Comparison of ENCODE assay signal across 8 cellular contexts in genomic region chr1:23557471-23558124, GRCh38. TPM values are rescaled to one million over a fixed set of nuclear protein-coding genes. Genes with fewer than 3 reads are reported as not detected.
DNase-seq lines count a peak whose midpoint lies in the region; ATAC-seq and TF ChIP-seq lines count a peak whose summit lies in the region.

No MANE protein-coding gene starts in this region.

- H3K4me3 ChIP-seq in GM12875 (ENCODE audit: low read depth, low read length) (peak overlapping the region; percentile 82), fibroblast of the aortic adventitia (ENCODE audit: low read depth, low read length) (peak overlapping the region; percentile 78), skeletal muscle cell (ENCODE audit: low read depth, low read length) (peak overlapping the region; percentile 85)

- H3K4me3 Mint-ChIP-seq in T-helper 17 cell = peak overlapping the region; percentile 94

- no peak for ATAC-seq in T-helper 17 cell

- DNase-seq in T-helper 17 cell (no peak), fibroblast of the aortic adventitia (ENCODE audit: low read depth) (peak; percentile 40), skeletal muscle cell (ENCODE audit: low read depth) (no peak), D341Med (ENCODE audit: low spot score) (no peak), NCI-H2196 treated with DMSO at 0.1 percent for 48 hours (lab: John Stamatoyannopoulos, UW; ENCODE audit: unreplicated experiment) (no peak), iPS-NIHi11 (ENCODE audit: low spot score) (no peak), G401 (ENCODE audit: low spot score) (no peak)

- H3K36me3 Mint-ChIP-seq in T-helper 17 cell (ENCODE audit: low read depth) = no peaks in the 10 kb centered on the region

- in situ Hi-C loops in G401 (cut with HindIII; ENCODE audit: low sequenced_read_pairs) = no loop called here

- H3K9me3 ChIP-seq in T-helper 17 cell (ENCODE audit: control insufficient read depth, low read length, poor library complexity, severe bottlenecking) = no peaks in the 10 kb centered on the region

- TF ChIP-seq CTCF in GM12875 (IDR thresholded peaks at IDR 0.05; ENCODE audit: borderline replicate concordance, insufficient read depth, low read depth, low read length) (no peak), fibroblast of the aortic adventitia (IDR thresholded peaks at IDR 0.05; ENCODE audit: insufficient read depth, low read length) (no peak)

- H3K27ac Mint-ChIP-seq in T-helper 17 cell = peak overlapping the region; percentile 90

- no peaks in the 10 kb centered on the region for H3K27me3 Mint-ChIP-seq in T-helper 17 cell

- H3K4me1 Mint-ChIP-seq in T-helper 17 cell = peaks cover 53% of the 10 kb centered on the region

RNA-seq across cellular contexts. Expression of gene ID3, which starts 1.7 kb away (rescaled TPM):
- total RNA-seq in T-helper 17 cell (10 to 100 TPM in 1 of 2 donors, 1 to 10 TPM in 1; 8.6 to 10.7 TPM), fibroblast of the aortic adventitia (ENCODE audit: low replicate concordance) (51.8 and 673 TPM in 2 replicates)
- total RNA-seq in G401 (2014; rRNA removed; shearing (Covaris generic)) = 1,524 and 1,844 TPM in 2 replicates

RNA-seq across cellular contexts. Expression of gene E2F2, which starts 26.6 kb away (rescaled TPM):
- total RNA-seq in T-helper 17 cell = 1 to 10 TPM; 5.4 TPM
- total RNA-seq in fibroblast of the aortic adventitia (ENCODE audit: low replicate concordance) = 5.6 TPM in 1 of 2 replicates, not detected in the other
- total RNA-seq in G401 (2014; rRNA removed; shearing (Covaris generic)) = 8.4 and 11.7 TPM in 2 replicates
